Comparison of ENCODE assay signal across 1 cellular context in genomic region chr5:180353963-180354574, GRCh38.
TF ChIP-seq lines count a peak whose summit lies in the region.

No MANE protein-coding gene starts in this region.

TF ChIP-seq in GM23338, 12 proteins besides CTCF, POLR2A, EP300 and RAD21 (continued from another document):
- no peak for TF ChIP-seq ZNF462 (CRISPR knock-in tag; IDR thresholded peaks at IDR 0.05)
- no peak for TF ChIP-seq CREB1 (CRISPR knock-in tag; IDR thresholded peaks at IDR 0.05; ENCODE audit: low read depth)
- TF ChIP-seq ZNF114 (CRISPR knock-in tag; IDR thresholded peaks at IDR 0.05) = no peak
